In genomic region chr1:71015745-71016144, GRCh38 we compare ENCODE assay signal across 29 cellular contexts. TPM values are rescaled to one million over a fixed set of nuclear protein-coding genes. Genes with fewer than 3 reads are reported as not detected.
"Had no signal": no experiment of that assay in that cellular context is flagged by ENCODE, and none has a peak within 500 bp of the region (broad histone marks: within the 10 kb centered on the region; RNA-seq: fewer than 3 reads in every experiment).

No MANE protein-coding gene starts in this region.

- ATAC-seq: activated CD8-positive, alpha-beta T cell treated with anti-CD3 and anti-CD28 coated beads for 36 hours; activated naive CD8-positive, alpha-beta T cell treated with anti-CD3 and anti-CD28 coated beads, Interleukin-2, amount 50 U/mL, for 24 hours; activated T-cell treated with anti-CD3 and anti-CD28 coated beads, Interleukin-2, amount 50 U/mL, for 4 hours; activated T-helper 17 cell treated with anti-CD3 and anti-CD28 coated beads, Interleukin-2, amount 50 U/mL, for 72 hours; sciatic nerve; stimulated activated memory B cell treated with anti-CD40 and anti-IgM and Interleukin-4, amounts not matched to agents 10 μg/mL and 1 μg/mL and 100 μg/mL, for 72 hours; stimulated activated naive CD8-positive, alpha-beta T cell treated with anti-CD3 and anti-CD28 coated beads, Interleukin-15, amount 100 ng/mL, for 72 hours; T-helper 17 cell; WTC11 had no signal

- H3K27me3 ChIP-seq: colonic mucosa, neutrophil, transverse colon had no signal

- H3K9me3 ChIP-seq: colonic mucosa, left ventricle myocardium inferior, neutrophil, transverse colon had no signal

- H3K4me1 ChIP-seq: colonic mucosa, left ventricle myocardium inferior, transverse colon had no signal

- H3K4me3 ChIP-seq: cardiac muscle cell, colonic mucosa, dorsolateral prefrontal cortex, left ventricle myocardium inferior, lung, skin epidermis, transverse colon had no signal

- H3K36me3 ChIP-seq: cardiac muscle cell, colonic mucosa, left ventricle myocardium inferior, neutrophil, transverse colon had no signal

- H3K27ac ChIP-seq: cardiac muscle cell, colonic mucosa, dorsolateral prefrontal cortex, left ventricle myocardium inferior, neutrophil, transverse colon had no signal

- DNase-seq: activated CD4-positive, alpha-beta T cell treated with anti-CD3 and anti-CD28 coated beads for 1 hour; activated CD4-positive, alpha-beta T cell treated with anti-CD3 and anti-CD28 coated beads, Interleukin-2, amount 10 ng/mL, durations not matched to agents 7 days and 5 days; activated CD8-positive, alpha-beta T cell treated with anti-CD3 and anti-CD28 coated beads for 36 hours; activated gamma-delta T cell treated with Interleukin-2 at 50 U/mL for 16 hours; activated naive CD8-positive, alpha-beta T cell treated with anti-CD3 and anti-CD28 coated beads, Interleukin-2, amount 50 U/mL, for 24 hours; activated T-cell treated with anti-CD3 and anti-CD28 coated beads, Interleukin-2, amount 50 U/mL, for 4 hours; cerebellar nuclear complex; colonic mucosa; dorsolateral prefrontal cortex; effector memory CD4-positive, alpha-beta T cell; erythroblast; glutamatergic neuron; left ventricle myocardium inferior; naive B cell; nephron progenitor cell; stimulated activated CD4-positive, alpha-beta T cell treated with anti-CD3 and anti-CD28 coated beads, Interleukin-4, amount 100 ng/mL, for 24 hours; stimulated activated naive CD8-positive, alpha-beta T cell treated with anti-CD3 and anti-CD28 coated beads, Interleukin-15, amount 100 ng/mL, for 72 hours; T-helper 17 cell; T1000; transverse colon had no signal

RNA-seq across cellular contexts. Expression of gene PTGER3, which starts 31.9 kb away (rescaled TPM):
- total RNA-seq: activated CD8-positive, alpha-beta T cell treated with anti-CD3 and anti-CD28 coated beads for 36 hours; activated T-helper 17 cell treated with anti-CD3 and anti-CD28 coated beads, Interleukin-2, amount 50 U/mL, for 72 hours; osteocyte had no signal
